Comparison of ENCODE assay signal across 8 cellular contexts in the genomic region with DNA sequence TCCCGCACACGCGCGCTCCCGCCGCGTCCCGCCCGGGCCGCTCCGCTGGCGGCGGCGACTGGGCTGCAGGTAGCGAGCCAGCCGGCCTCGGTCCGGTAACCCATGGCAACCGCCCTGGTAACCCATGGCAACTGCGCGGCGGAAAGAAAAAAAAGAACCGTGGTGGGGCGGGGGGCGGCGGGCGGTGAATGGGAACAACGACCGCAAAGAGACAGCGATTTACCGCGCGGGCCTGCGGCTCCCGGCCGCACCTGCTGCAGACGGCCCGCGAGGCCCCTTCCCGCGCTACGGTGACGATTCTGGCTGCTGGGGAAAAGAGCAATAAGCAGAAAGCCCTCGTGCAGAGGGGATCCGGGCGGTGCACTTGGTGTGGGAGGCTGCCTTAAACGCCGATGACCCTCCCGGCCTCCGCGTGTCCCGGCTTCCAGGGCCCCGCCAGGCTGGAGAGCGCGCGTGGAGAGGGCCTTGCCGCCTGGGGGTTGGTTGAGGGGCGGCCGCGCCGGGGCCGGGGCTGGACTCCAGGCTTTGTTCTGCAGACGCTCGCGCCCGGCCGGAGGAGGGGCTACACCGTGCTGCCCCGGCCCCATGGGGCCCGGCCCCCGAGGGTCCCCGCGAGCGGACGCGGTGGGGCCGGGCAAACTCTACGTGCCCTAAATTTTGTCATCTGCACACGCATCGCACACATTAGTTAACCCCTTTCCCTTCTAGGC.
DNase-seq lines count a peak whose midpoint lies in the region; ATAC-seq and TF ChIP-seq lines count a peak whose summit lies in the region.

No MANE protein-coding gene starts in this region.

- WGBS in esophagus squamous epithelium, 2 donors = 2 to 8% methylated on average over 5 to 17 of the region's 80 CpGs

- H3K27ac ChIP-seq in esophagus squamous epithelium (peak overlapping the region; percentile 35 to 73 (median 43)), uterus (peak overlapping the region; percentile 35 to 78)

- TF ChIP-seq POLR2A in esophagus squamous epithelium (IDR thresholded peaks at IDR 0.05) = no peak
- TF ChIP-seq POLR2A in uterus (IDR thresholded peaks at IDR 0.05) = no peak

- H3K9me3 Mint-ChIP-seq in activated CD8-positive, alpha-beta T cell treated with anti-CD3 and anti-CD28 coated beads, Interleukin-2, amount 10 ng/mL, durations not matched to agents 7 days and 5 days (ENCODE audit: insufficient read depth) = no peaks in the 10 kb centered on the region
- no peaks in the 10 kb centered on the region for H3K9me3 Mint-ChIP-seq in neural crest cell

- DNase-seq in NCI-H1694 treated with DMSO at 0.1 percent for 48 hours (lab: John Stamatoyannopoulos, UW) = peak; percentile 61
- DNase-seq in activated CD8-positive, alpha-beta T cell treated with anti-CD3 and anti-CD28 coated beads, Interleukin-2, amount 10 ng/mL, durations not matched to agents 7 days and 5 days = peak; percentile 48
- no peak for DNase-seq in esophagus squamous epithelium (lab: John Stamatoyannopoulos, UW)
- peak; percentile 71 for DNase-seq in neural crest cell (ENCODE audit: low read depth, low spot score)
- DNase-seq in uterus = no peak
- DNase-seq in AG08395 (ENCODE audit: low spot score) = no peak

- no peak overlapping the region for H3K27ac Mint-ChIP-seq in activated CD8-positive, alpha-beta T cell treated with anti-CD3 and anti-CD28 coated beads, Interleukin-2, amount 10 ng/mL, durations not matched to agents 7 days and 5 days
- peak overlapping the region; percentile 97 for H3K27ac Mint-ChIP-seq in neural crest cell (ENCODE audit: unreplicated experiment)

- CTCF ChIA-PET in activated CD8-positive, alpha-beta T cell treated with anti-CD3 and anti-CD28 coated beads, Interleukin-2, amount 10 ng/mL, durations not matched to agents 7 days and 5 days (lab: Charles Lee) = interaction anchor here (1.0 to 3.3 kb wide), 6 partner anchors 11 to 483 kb away, joined by 3 to 23 read pairs (median 8); no protein-coding TSS in a partner anchor

- H3K9me3 ChIP-seq in esophagus squamous epithelium (no peaks in the 10 kb centered on the region), uterus (no peaks in the 10 kb centered on the region)

- POLR2A ChIA-PET in activated CD8-positive, alpha-beta T cell treated with anti-CD3 and anti-CD28 coated beads, Interleukin-2, amount 10 ng/mL, durations not matched to agents 7 days and 5 days (lab: Charles Lee) = no interaction called here

- ATAC-seq in GM18517 (IDR thresholded peaks at IDR 0.05; ENCODE audit: unreplicated experiment) (peak; percentile 43), HG02840 (IDR thresholded peaks at IDR 0.05; ENCODE audit: low FRiP score, unreplicated experiment) (peak; percentile 50)
- ATAC-seq in activated CD8-positive, alpha-beta T cell treated with anti-CD3 and anti-CD28 coated beads, Interleukin-2, amount 10 ng/mL, durations not matched to agents 7 days and 5 days = peak; percentile 62

- TF ChIP-seq CTCF in esophagus squamous epithelium (IDR thresholded peaks at IDR 0.05) (no peak), neural crest cell (conservative IDR thresholded peaks at IDR 0.05) (no peak), uterus (IDR thresholded peaks at IDR 0.05) (no peak)

- H3K27me3 ChIP-seq in esophagus squamous epithelium (peaks cover 0 to 100% (median 19%) of the 10 kb centered on the region in 4 donors), uterus (peaks cover 12 to 41% of the 10 kb centered on the region in 2 donors)

- H3K4me1 Mint-ChIP-seq in activated CD8-positive, alpha-beta T cell treated with anti-CD3 and anti-CD28 coated beads, Interleukin-2, amount 10 ng/mL, durations not matched to agents 7 days and 5 days (ENCODE audit: low read depth) = peaks cover 10% of the 10 kb centered on the region
- H3K4me1 Mint-ChIP-seq in neural crest cell = peaks cover 26% of the 10 kb centered on the region

- no peaks in the 10 kb centered on the region for H3K36me3 ChIP-seq in esophagus squamous epithelium
- no peaks in the 10 kb centered on the region for H3K36me3 ChIP-seq in uterus

- H3K4me3 ChIP-seq in esophagus squamous epithelium = peak overlapping the region; percentile 31 to 63 (median 48)
- H3K4me3 ChIP-seq in uterus = peak overlapping the region; percentile 7 to 17

- peak overlapping the region; percentile 73 for H3K4me3 Mint-ChIP-seq in activated CD8-positive, alpha-beta T cell treated with anti-CD3 and anti-CD28 coated beads, Interleukin-2, amount 10 ng/mL, durations not matched to agents 7 days and 5 days
- H3K4me3 Mint-ChIP-seq in neural crest cell = peak overlapping the region; percentile 91

- peaks cover 9 to 38% (median 10%) of the 10 kb centered on the region in 3 donors for H3K4me1 ChIP-seq in esophagus squamous epithelium
- peaks cover 0 to 8% of the 10 kb centered on the region in 2 donors for H3K4me1 ChIP-seq in uterus

- H3K27me3 Mint-ChIP-seq in activated CD8-positive, alpha-beta T cell treated with anti-CD3 and anti-CD28 coated beads, Interleukin-2, amount 10 ng/mL, durations not matched to agents 7 days and 5 days (ENCODE audit: low read depth) = peaks cover 21% of the 10 kb centered on the region
- peaks cover 19% of the 10 kb centered on the region for H3K27me3 Mint-ChIP-seq in neural crest cell (ENCODE audit: low read depth)

- intact Hi-C loops in esophagus squamous epithelium (cut with DNase I) (loop anchor here (5.0 to 10.0 kb wide), 3 partner anchors 288 to 791 kb away; a partner anchor contains a TSS), uterus (cut with DNase I; ENCODE audit: low total_unique reads) (no loop called here)

- peaks cover 20% of the 10 kb centered on the region for H3K36me3 Mint-ChIP-seq in activated CD8-positive, alpha-beta T cell treated with anti-CD3 and anti-CD28 coated beads, Interleukin-2, amount 10 ng/mL, durations not matched to agents 7 days and 5 days (ENCODE audit: low read depth)
- H3K36me3 Mint-ChIP-seq in neural crest cell (ENCODE audit: low read depth) = no peaks in the 10 kb centered on the region

Comparison
In these comparisons a context has a peak if more than half of its experiments do, and no peak if none do; other contexts are left out.
1. DNase-seq: peak in NCI-H1694 treated with DMSO at 0.1 percent for 48 hours (single experiment), activated CD8-positive, alpha-beta T cell treated with anti-CD3 and anti-CD28 coated beads, Interleukin-2, amount 10 ng/mL, durations not matched to agents 7 days and 5 days (single experiment) and neural crest cell (single experiment); none in esophagus squamous epithelium (single experiment), uterus (0 of 2) and AG08395 (single experiment).
2. Peak in every context shown above with its lines, with median percentiles within 50 percentile points of each other: ATAC-seq.